ENCODE assay signal across 8 cellular contexts in genomic region chr3:123883656-123884257, GRCh38. TPM values are rescaled to one million over a fixed set of nuclear protein-coding genes. Genes with fewer than 3 reads are reported as not detected.
DNase-seq lines count a peak whose midpoint lies in the region; ATAC-seq lines count a peak whose summit lies in the region.

No MANE protein-coding gene starts in this region.

- intact Hi-C loops in activated T-helper 2 cell treated with anti-CD3 and anti-CD28 coated beads, Interferon-gamma antibody, Interleukin-2, Interleukin-4, amounts not matched to agents 10 μg/mL and 5 μg/mL and 100 μg/mL, durations not matched to agents 14 hours and 24 hours and 36 hours (cut with micrococcal nuclease) = loop anchor here (5.0 kb wide), 1 partner anchor 79 kb away; the partner anchor contains the start of gene CCDC14

- no peak overlapping the region for H3K27ac Mint-ChIP-seq in activated T-helper 2 cell treated with anti-CD3 and anti-CD28 coated beads, Interferon-gamma antibody, Interleukin-2, Interleukin-4, amounts not matched to agents 10 μg/mL and 5 μg/mL and 100 μg/mL, durations not matched to agents 14 hours and 24 hours and 36 hours
- H3K27ac Mint-ChIP-seq in stimulated activated naive CD8-positive, alpha-beta T cell treated with anti-CD3 and anti-CD28 coated beads, Interleukin-15, amount 100 ng/mL, for 72 hours = no peak overlapping the region

- no peaks in the 10 kb centered on the region for H3K9me3 Mint-ChIP-seq in activated T-helper 2 cell treated with anti-CD3 and anti-CD28 coated beads, Interferon-gamma antibody, Interleukin-2, Interleukin-4, amounts not matched to agents 10 μg/mL and 5 μg/mL and 100 μg/mL, durations not matched to agents 14 hours and 24 hours and 36 hours
- H3K9me3 Mint-ChIP-seq in stimulated activated naive CD8-positive, alpha-beta T cell treated with anti-CD3 and anti-CD28 coated beads, Interleukin-15, amount 100 ng/mL, for 72 hours = no peaks in the 10 kb centered on the region

- no peak for ATAC-seq in stimulated activated naive CD8-positive, alpha-beta T cell treated with anti-CD3 and anti-CD28 coated beads, Interleukin-15, amount 100 ng/mL, for 72 hours
- ATAC-seq in HG03135 (IDR thresholded peaks at IDR 0.05; ENCODE audit: unreplicated experiment) = no peak

- peaks cover 57% of the 10 kb centered on the region for H3K27me3 Mint-ChIP-seq in activated T-helper 2 cell treated with anti-CD3 and anti-CD28 coated beads, Interferon-gamma antibody, Interleukin-2, Interleukin-4, amounts not matched to agents 10 μg/mL and 5 μg/mL and 100 μg/mL, durations not matched to agents 14 hours and 24 hours and 36 hours (ENCODE audit: low read depth)
- H3K27me3 Mint-ChIP-seq in stimulated activated naive CD8-positive, alpha-beta T cell treated with anti-CD3 and anti-CD28 coated beads, Interleukin-15, amount 100 ng/mL, for 72 hours = peaks cover 81% of the 10 kb centered on the region

- DNase-seq in DMS53 (lab: John Stamatoyannopoulos, UW) (peak; percentile 26), DMS53 treated with DMSO at 0.1 percent for 48 hours (lab: John Stamatoyannopoulos, UW; ENCODE audit: unreplicated experiment) (no peak), iPS-NIHi7 (ENCODE audit: extremely low spot score) (peak; percentile 51), activated gamma-delta T cell treated with Interleukin-2 at 50 U/mL for 16 hours (no peak), NCI-H226 (no peak)
- DNase-seq in activated T-helper 2 cell treated with anti-CD3 and anti-CD28 coated beads, Interferon-gamma antibody, Interleukin-2, Interleukin-4, amounts not matched to agents 10 μg/mL and 5 μg/mL and 100 μg/mL, durations not matched to agents 14 hours and 24 hours and 36 hours (ENCODE audit: low spot score) = no peak
- DNase-seq in stimulated activated naive CD8-positive, alpha-beta T cell treated with anti-CD3 and anti-CD28 coated beads, Interleukin-15, amount 100 ng/mL, for 72 hours = no peak

- peak overlapping the region; percentile 57 for H3K4me3 Mint-ChIP-seq in activated T-helper 2 cell treated with anti-CD3 and anti-CD28 coated beads, Interferon-gamma antibody, Interleukin-2, Interleukin-4, amounts not matched to agents 10 μg/mL and 5 μg/mL and 100 μg/mL, durations not matched to agents 14 hours and 24 hours and 36 hours (ENCODE audit: low read depth)
- peak overlapping the region; percentile 61 to 69 for H3K4me3 Mint-ChIP-seq in stimulated activated naive CD8-positive, alpha-beta T cell treated with anti-CD3 and anti-CD28 coated beads, Interleukin-15, amount 100 ng/mL, for 72 hours

- H3K36me3 Mint-ChIP-seq in activated T-helper 2 cell treated with anti-CD3 and anti-CD28 coated beads, Interferon-gamma antibody, Interleukin-2, Interleukin-4, amounts not matched to agents 10 μg/mL and 5 μg/mL and 100 μg/mL, durations not matched to agents 14 hours and 24 hours and 36 hours (ENCODE audit: low read depth) = no peaks in the 10 kb centered on the region

- peaks cover 10% of the 10 kb centered on the region for H3K4me1 Mint-ChIP-seq in activated T-helper 2 cell treated with anti-CD3 and anti-CD28 coated beads, Interferon-gamma antibody, Interleukin-2, Interleukin-4, amounts not matched to agents 10 μg/mL and 5 μg/mL and 100 μg/mL, durations not matched to agents 14 hours and 24 hours and 36 hours (ENCODE audit: low read depth)
- peaks cover 18% of the 10 kb centered on the region for H3K4me1 Mint-ChIP-seq in stimulated activated naive CD8-positive, alpha-beta T cell treated with anti-CD3 and anti-CD28 coated beads, Interleukin-15, amount 100 ng/mL, for 72 hours

RNA-seq across cellular contexts. Expression of gene MYLK, which starts 0.4 kb away (rescaled TPM):
- total RNA-seq in activated T-helper 2 cell treated with anti-CD3 and anti-CD28 coated beads, Interferon-gamma antibody, Interleukin-2, Interleukin-4, amounts not matched to agents 10 μg/mL and 5 μg/mL and 100 μg/mL, durations not matched to agents 14 hours and 24 hours and 36 hours = 0.16 TPM in 1 of 2 replicates, not detected in the other

Comparison
In these comparisons a context has a peak if more than half of its experiments do, and no peak if none do; other contexts are left out.
1. DNase-seq: peak in DMS53 (single experiment) and iPS-NIHi7 (single experiment); none in DMS53 treated with DMSO at 0.1 percent for 48 hours (single experiment), activated T-helper 2 cell treated with anti-CD3 and anti-CD28 coated beads, Interferon-gamma antibody, Interleukin-2, Interleukin-4, amounts not matched to agents 10 μg/mL and 5 μg/mL and 100 μg/mL, durations not matched to agents 14 hours and 24 hours and 36 hours (single experiment), stimulated activated naive CD8-positive, alpha-beta T cell treated with anti-CD3 and anti-CD28 coated beads, Interleukin-15, amount 100 ng/mL, for 72 hours (0 of 2), activated gamma-delta T cell treated with Interleukin-2 at 50 U/mL for 16 hours (single experiment) and NCI-H226 (single experiment).